In the genomic region with DNA sequence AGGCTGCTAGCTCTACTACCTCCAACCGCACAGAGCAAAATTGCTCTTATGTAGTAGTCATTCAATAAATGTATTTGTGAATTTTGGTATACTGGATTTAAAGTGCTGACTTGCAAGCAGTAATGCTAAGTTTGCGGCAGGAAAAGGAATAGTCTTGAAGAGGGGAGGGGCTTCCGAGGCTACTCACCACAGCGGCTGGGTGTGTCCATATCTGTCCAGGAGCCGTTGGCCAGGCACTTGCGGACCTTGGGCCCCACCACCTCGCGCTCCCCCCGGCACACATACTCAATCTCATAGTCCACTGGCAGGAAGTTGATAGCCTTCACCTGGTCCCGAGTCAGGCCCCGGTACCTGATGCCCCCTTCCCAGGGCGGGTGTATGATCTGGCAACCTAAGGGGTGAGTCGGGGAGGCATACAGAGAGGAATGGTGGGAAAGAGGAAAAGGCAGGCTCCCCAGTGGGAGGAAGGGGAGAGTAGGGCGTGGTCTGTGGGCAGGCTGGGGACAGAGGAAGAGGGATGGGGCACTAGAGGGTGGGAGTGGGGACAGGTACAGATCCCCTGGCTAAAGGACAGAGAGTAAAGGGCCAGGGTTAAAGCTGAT, we compare ENCODE assay signal across 10 cellular contexts. TPM values are rescaled to one million over a fixed set of nuclear protein-coding genes. Genes with fewer than 3 reads are reported as not detected.
DNase-seq lines count a peak whose midpoint lies in the region; ATAC-seq and TF ChIP-seq lines count a peak whose summit lies in the region.
"Had no signal": no experiment of that assay in that cellular context is flagged by ENCODE, and none has a peak within 500 bp of the region (broad histone marks: within the 10 kb centered on the region; RNA-seq: fewer than 3 reads in every experiment).

No MANE protein-coding gene starts in this region.

- CTCF ChIA-PET in activated B cell treated with CpG ODN at 0.5 μM for 24 hours (lab: Charles Lee), result interaction anchor here (1.7 kb wide), 1 partner anchor 19 kb away, joined by 5 read pairs; no protein-coding TSS in a partner anchor

- peaks cover 5% of the 10 kb centered on the region for H3K27me3 Mint-ChIP-seq in activated T-cell treated with anti-CD3 and anti-CD28 coated beads, Interleukin-2, amount 50 U/mL, for 24 hours
- no peaks in the 10 kb centered on the region for H3K27me3 Mint-ChIP-seq in activated B cell treated with CpG ODN at 0.5 μM for 24 hours

- H3K9me3 ChIP-seq in body of pancreas, result no peaks in the 10 kb centered on the region

- no peak overlapping the region for H3K27ac ChIP-seq in body of pancreas

- TF ChIP-seq POLR2A in body of pancreas (IDR thresholded peaks at IDR 0.05), result no peak

- H3K9me3 Mint-ChIP-seq in activated T-cell treated with anti-CD3 and anti-CD28 coated beads, Interleukin-2, amount 50 U/mL, for 24 hours, result no peaks in the 10 kb centered on the region
- H3K9me3 Mint-ChIP-seq in activated B cell treated with CpG ODN at 0.5 μM for 24 hours, result no peaks in the 10 kb centered on the region
- H3K9me3 Mint-ChIP-seq in stimulated activated effector memory CD8-positive, alpha-beta T cell treated with anti-CD3 and anti-CD28 coated beads, Interleukin-12 subunit alpha, Interleukin-12 subunit beta, amount 100 ng/mL, for 72 hours, result no peaks in the 10 kb centered on the region

- DNase-seq in activated T-cell treated with anti-CD3 and anti-CD28 coated beads, Interleukin-2, amount 50 U/mL, for 24 hours, result no peak
- DNase-seq in activated T-cell treated with anti-CD3 and anti-CD28 coated beads for 4 hours (no peak), activated B cell treated with CpG ODN at 0.5 μM for 24 hours (no peak), fibroblast of pulmonary artery (ENCODE audit: low read depth) (no peak), body of pancreas (no peak), GM13977 (ENCODE audit: low spot score) (no peak)
- no peak for DNase-seq in stimulated activated effector memory CD8-positive, alpha-beta T cell treated with anti-CD3 and anti-CD28 coated beads, Interleukin-12 subunit alpha, Interleukin-12 subunit beta, amount 100 ng/mL, for 72 hours (ENCODE audit: low spot score in 2 of 2)
- DNase-seq: NCI-H1417 treated with DMSO at 0.1 percent for 48 hours had no signal

- in situ Hi-C loops in GM13977 (cut with MboI; ENCODE audit: low pct_unique_long_range_greater_than_20kb, low sequenced_read_pairs, unreplicated experiment), result no loop called here

- H3K27ac Mint-ChIP-seq in activated T-cell treated with anti-CD3 and anti-CD28 coated beads, Interleukin-2, amount 50 U/mL, for 24 hours, result no peak overlapping the region
- peak overlapping the region; percentile 43 for H3K27ac Mint-ChIP-seq in activated B cell treated with CpG ODN at 0.5 μM for 24 hours
- H3K27ac Mint-ChIP-seq in stimulated activated effector memory CD8-positive, alpha-beta T cell treated with anti-CD3 and anti-CD28 coated beads, Interleukin-12 subunit alpha, Interleukin-12 subunit beta, amount 100 ng/mL, for 72 hours, result peak overlapping the region; percentile 76

- peak overlapping the region; percentile 84 for H3K4me3 Mint-ChIP-seq in activated T-cell treated with anti-CD3 and anti-CD28 coated beads, Interleukin-2, amount 50 U/mL, for 24 hours
- H3K4me3 Mint-ChIP-seq in activated B cell treated with CpG ODN at 0.5 μM for 24 hours, result peak overlapping the region; percentile 84
- peak overlapping the region; percentile 86 for H3K4me3 Mint-ChIP-seq in stimulated activated effector memory CD8-positive, alpha-beta T cell treated with anti-CD3 and anti-CD28 coated beads, Interleukin-12 subunit alpha, Interleukin-12 subunit beta, amount 100 ng/mL, for 72 hours

- no peaks in the 10 kb centered on the region for H3K36me3 Mint-ChIP-seq in activated T-cell treated with anti-CD3 and anti-CD28 coated beads, Interleukin-2, amount 50 U/mL, for 24 hours (ENCODE audit: low read depth)
- H3K36me3 Mint-ChIP-seq in activated B cell treated with CpG ODN at 0.5 μM for 24 hours (ENCODE audit: low read depth), result peaks cover 17% of the 10 kb centered on the region
- peaks cover 12% of the 10 kb centered on the region for H3K36me3 Mint-ChIP-seq in stimulated activated effector memory CD8-positive, alpha-beta T cell treated with anti-CD3 and anti-CD28 coated beads, Interleukin-12 subunit alpha, Interleukin-12 subunit beta, amount 100 ng/mL, for 72 hours

- 67 to 72% methylated on average over 11 to 14 of the region's 14 CpGs for WGBS in body of pancreas, 2 donors

- peaks cover 43% of the 10 kb centered on the region for H3K4me1 Mint-ChIP-seq in activated T-cell treated with anti-CD3 and anti-CD28 coated beads, Interleukin-2, amount 50 U/mL, for 24 hours (ENCODE audit: low read depth)
- peaks cover 71% of the 10 kb centered on the region for H3K4me1 Mint-ChIP-seq in activated B cell treated with CpG ODN at 0.5 μM for 24 hours
- H3K4me1 Mint-ChIP-seq in stimulated activated effector memory CD8-positive, alpha-beta T cell treated with anti-CD3 and anti-CD28 coated beads, Interleukin-12 subunit alpha, Interleukin-12 subunit beta, amount 100 ng/mL, for 72 hours, result peaks cover 56% of the 10 kb centered on the region

- intact Hi-C loops in activated B cell treated with CpG ODN at 0.5 μM for 24 hours (cut with micrococcal nuclease) (loop anchor here (5.0 kb wide), 1 partner anchor 116 kb away; no protein-coding TSS in a partner anchor), body of pancreas (cut with DNase I) (no loop called here)

- POLR2A ChIA-PET in activated B cell treated with CpG ODN at 0.5 μM for 24 hours (lab: Charles Lee), result no interaction called here

- H3K4me3 ChIP-seq in fibroblast of pulmonary artery (replicated peaks; ENCODE audit: low read depth, low read length), result peak overlapping the region; percentile 67
- no peak overlapping the region for H3K4me3 ChIP-seq in body of pancreas

- H3K4me1 ChIP-seq in body of pancreas, result peaks cover 35% of the 10 kb centered on the region

- ATAC-seq in activated B cell treated with CpG ODN at 0.5 μM for 24 hours (ENCODE audit: low read depth) (no peak), body of pancreas (no peak), GM21825 (IDR thresholded peaks at IDR 0.05; ENCODE audit: unreplicated experiment) (no peak)
- no peak for ATAC-seq in stimulated activated effector memory CD8-positive, alpha-beta T cell treated with anti-CD3 and anti-CD28 coated beads, Interleukin-12 subunit alpha, Interleukin-12 subunit beta, amount 100 ng/mL, for 72 hours

- no peaks in the 10 kb centered on the region for H3K27me3 ChIP-seq in body of pancreas

- TF ChIP-seq CTCF in activated B cell treated with CpG ODN at 0.5 μM for 24 hours (IDR thresholded peaks at IDR 0.05) (no peak), fibroblast of pulmonary artery (IDR thresholded peaks at IDR 0.05; ENCODE audit: low read length, missing control alignments) (no peak), body of pancreas (IDR thresholded peaks at IDR 0.05) (no peak), GM13977 (IDR thresholded peaks at IDR 0.05; ENCODE audit: extremely low read depth, insufficient read depth, missing control alignments) (no peak)

- no peaks in the 10 kb centered on the region for H3K36me3 ChIP-seq in body of pancreas (replicated peaks in 1 of 2; ENCODE audit: insufficient read depth in 1 of 2, low read depth in 2 of 2)

RNA-seq across cellular contexts. Expression of a gene that starts 1.7 kb away (rescaled TPM):
- total RNA-seq in activated B cell treated with CpG ODN at 0.5 μM for 24 hours, result 88.9 and 117 TPM in 2 replicates
- total RNA-seq in body of pancreas, result 10 to 100 TPM; 23.7 to 31.9 TPM

RNA-seq across cellular contexts. Expression of a gene that starts 25.6 kb away (rescaled TPM):
- total RNA-seq in activated B cell treated with CpG ODN at 0.5 μM for 24 hours (not detected in 2 replicates), body of pancreas (not detected)
- total RNA-seq: bronchial epithelial cell had no signal

RNA-seq across cellular contexts. Expression of a gene that starts 46.4 kb away (rescaled TPM):
- total RNA-seq in activated B cell treated with CpG ODN at 0.5 μM for 24 hours (not detected in 2 replicates), body of pancreas (not detected)
- total RNA-seq: bronchial epithelial cell had no signal

RNA-seq across cellular contexts. Expression of a gene that starts 49.6 kb away (rescaled TPM):
- 5.2 and 5.5 TPM in 2 replicates for total RNA-seq in activated B cell treated with CpG ODN at 0.5 μM for 24 hours
- not detected for total RNA-seq in body of pancreas
